ENCODE assay signal across 8 cellular contexts in genomic region chr12:42325326-42325775, GRCh38. TPM values are rescaled to one million over a fixed set of nuclear protein-coding genes. Genes with fewer than 3 reads are reported as not detected.
DNase-seq lines count a peak whose midpoint lies in the region; ATAC-seq and TF ChIP-seq lines count a peak whose summit lies in the region.

No MANE protein-coding gene starts in this region.

- H3K4me2 ChIP-seq in trophoblast cell (ENCODE audit: low read length): peak overlapping the region; percentile 60

- peak overlapping the region; percentile 94 for H3K4me3 Mint-ChIP-seq in Calu3 (ENCODE audit: low read depth, unreplicated experiment)

- peaks cover 24% of the 10 kb centered on the region for H3K4me1 Mint-ChIP-seq in Calu3 (ENCODE audit: low read depth, unreplicated experiment)

- DNase-seq in Calu3: no peak
- no peak for DNase-seq in RWPE1 (ENCODE audit: low spot score)
- DNase-seq in esophagus muscularis mucosa (ENCODE audit: extremely low spot score): no peak
- DNase-seq in trophoblast cell: peak; percentile 2 to 69
- no peak for DNase-seq in amygdala (lab: John Stamatoyannopoulos, UW)
- no peak for DNase-seq in NCI-H2107 (lab: John Stamatoyannopoulos, UW)
- DNase-seq in stimulated activated CD4-positive, alpha-beta T cell treated with anti-CD3 and anti-CD28 coated beads, Interleukin-1b, Interleukin-23, amount 100 ng/mL, for 48 hours: no peak

- no peaks in the 10 kb centered on the region for H3K27me3 ChIP-seq in esophagus muscularis mucosa
- no peaks in the 10 kb centered on the region for H3K27me3 ChIP-seq in trophoblast cell (ENCODE audit: insufficient read depth, low read length)

- H3K27ac Mint-ChIP-seq in Calu3 (ENCODE audit: unreplicated experiment): peak overlapping the region; percentile 96

- TF ChIP-seq EP300 in esophagus muscularis mucosa (IDR thresholded peaks at IDR 0.05): no peak

- no peaks in the 10 kb centered on the region for H3K9me3 Mint-ChIP-seq in Calu3 (ENCODE audit: low read depth, unreplicated experiment)

- peak overlapping the region; percentile 60 for H3K18ac ChIP-seq in trophoblast cell (ENCODE audit: low read length)

- H3K27me3 Mint-ChIP-seq in Calu3 (ENCODE audit: unreplicated experiment): no peaks in the 10 kb centered on the region

- H3K79me2 ChIP-seq in trophoblast cell (ENCODE audit: control insufficient read depth, insufficient read depth, low read length, poor library complexity): peaks cover 9% of the 10 kb centered on the region

- peak overlapping the region; percentile 41 for H4K91ac ChIP-seq in trophoblast cell (ENCODE audit: low read depth, low read length)

- no peak overlapping the region for H2AK5ac ChIP-seq in trophoblast cell (ENCODE audit: low read length)

- peak overlapping the region; percentile 30 for H2AFZ ChIP-seq in trophoblast cell (ENCODE audit: insufficient read depth, low read length, poor library complexity)

- H4K8ac ChIP-seq in trophoblast cell (ENCODE audit: low read depth, low read length): peak overlapping the region; percentile 48

- peak overlapping the region; percentile 79 for H3K9ac ChIP-seq in trophoblast cell (ENCODE audit: low read length)

- intact Hi-C loops in Calu3 (cut with micrococcal nuclease; ENCODE audit: unreplicated experiment): loop anchor here (5.0 kb wide), 1 partner anchor 183 kb away; the partner anchor contains the start of gene GXYLT1
- intact Hi-C loops in esophagus muscularis mucosa (cut with DNase I): loop anchor here (5.0 to 10.0 kb wide), 2 partner anchors 149 to 183 kb away; partner anchors contain the start of gene GXYLT1

- no peak overlapping the region for H3K14ac ChIP-seq in trophoblast cell (ENCODE audit: low read length)

- 24% methylated on average over 11 of the region's 11 CpGs for WGBS in esophagus muscularis mucosa
- no CpG with 5 or more reads among the region's 11 CpGs for WGBS in trophoblast cell (ENCODE audit: extremely low coverage, insufficient coverage, insufficient read length)

- H3K79me1 ChIP-seq in trophoblast cell (ENCODE audit: low read length): peaks cover 4% of the 10 kb centered on the region

- H3K4ac ChIP-seq in trophoblast cell (ENCODE audit: low read depth, low read length): no peak overlapping the region

- H2BK5ac ChIP-seq in trophoblast cell (ENCODE audit: low read depth, low read length, poor library complexity): peak overlapping the region; percentile 37

- CTCF ChIA-PET in Calu3 (lab: Charles Lee): no interaction called here
- CTCF ChIA-PET in RWPE1 (lab: Yijun Ruan, JAX): interaction anchor here (0.7 kb wide), 1 partner anchor 287 kb away, joined by 3 read pairs; no protein-coding TSS in a partner anchor

- peak overlapping the region; percentile 67 to 89 (median 76) for H3K4me3 ChIP-seq in esophagus muscularis mucosa
- H3K4me3 ChIP-seq in trophoblast cell (ENCODE audit: low read depth, low read length): peak overlapping the region; percentile 85

- POLR2A ChIA-PET in RWPE1 (lab: Yijun Ruan, JAX; ENCODE audit: low non-redundant PET): no interaction called here

- H3K9me3 ChIP-seq in esophagus muscularis mucosa: no peaks in the 10 kb centered on the region
- H3K9me3 ChIP-seq in trophoblast cell (ENCODE audit: insufficient read depth, low read depth, low read length): no peaks in the 10 kb centered on the region

- peak overlapping the region; percentile 9 for H2BK120ac ChIP-seq in trophoblast cell (ENCODE audit: insufficient read depth, low read length, poor library complexity)

- H4K12ac ChIP-seq in trophoblast cell (ENCODE audit: low read depth, low read length): peak overlapping the region; percentile 25

- no peak for TF ChIP-seq POLR2A in esophagus muscularis mucosa (IDR thresholded peaks at IDR 0.05; ENCODE audit: low read depth)

- H3K36me3 Mint-ChIP-seq in Calu3 (ENCODE audit: insufficient read depth, unreplicated experiment): peaks cover 25% of the 10 kb centered on the region

- TF ChIP-seq CTCF in Calu3 (IDR thresholded peaks at IDR 0.05; ENCODE audit: unreplicated experiment) (no peak), RWPE1 (conservative IDR thresholded peaks at IDR 0.05; ENCODE audit: low read depth) (no peak), esophagus muscularis mucosa (IDR thresholded peaks at IDR 0.05) (no peak)

- H3K36me3 ChIP-seq in esophagus muscularis mucosa (peaks cover 0 to 26% (median 10%) of the 10 kb centered on the region in 4 donors), trophoblast cell (ENCODE audit: control insufficient read depth in 1 of 2, insufficient read depth in 2 of 2, low read length in 2 of 2) (peaks cover 0 to 2% of the 10 kb centered on the region in 2 experiments)

- H2BK12ac ChIP-seq in trophoblast cell (ENCODE audit: low read length): no peak overlapping the region

- H3K27ac ChIP-seq in RWPE1 (peak overlapping the region; percentile 88), esophagus muscularis mucosa (replicated peaks in 1 of 4) (peak overlapping the region; percentile 85 to 92 (median 88)), trophoblast cell (ENCODE audit: low read depth, low read length) (peak overlapping the region; percentile 59)

- BruUV-seq in Calu3 (replicated peaks; lab: Mats Ljungman, UMichigan): TSS peak; percentile 74

- ATAC-seq in HG02938 (IDR thresholded peaks at IDR 0.05; ENCODE audit: unreplicated experiment): no peak

- H3K23ac ChIP-seq in trophoblast cell (ENCODE audit: low read length): no peak overlapping the region

- H3K4me1 ChIP-seq in esophagus muscularis mucosa (peaks cover 18 to 46% (median 41%) of the 10 kb centered on the region in 4 donors), trophoblast cell (ENCODE audit: control insufficient read depth in 1 of 2, insufficient read depth in 2 of 2, low read length in 2 of 2) (peaks cover 2 to 4% of the 10 kb centered on the region in 2 experiments)

RNA-seq across cellular contexts. Expression of gene ZCRB1, which starts 0.5 kb away (rescaled TPM):
- total RNA-seq in Calu3 (2022) (38.1 and 38.9 TPM in 2 replicates), esophagus muscularis mucosa (10 to 100 TPM; 36.3 to 71.0 (median 42.4) TPM)
- polyA plus RNA-seq in trophoblast cell (2013): 61.9 and 62.5 TPM in 2 replicates

RNA-seq across cellular contexts. Expression of gene PPHLN1, which starts 0.6 kb away (rescaled TPM):
- total RNA-seq in Calu3 (2022) (41.5 and 45.5 TPM in 2 replicates), esophagus muscularis mucosa (10 to 100 TPM; 40.0 to 45.3 (median 42.1) TPM)
- polyA plus RNA-seq in trophoblast cell (2013): 38.4 and 42.0 TPM in 2 replicates

Comparison
In these comparisons a context has a peak if more than half of its experiments do, and no peak if none do; other contexts are left out.
1. DNase-seq: peak in trophoblast cell (2 of 2); none in Calu3 (single experiment), RWPE1 (single experiment), esophagus muscularis mucosa (single experiment), amygdala (0 of 56), NCI-H2107 (single experiment) and stimulated activated CD4-positive, alpha-beta T cell treated with anti-CD3 and anti-CD28 coated beads, Interleukin-1b, Interleukin-23, amount 100 ng/mL, for 48 hours (single experiment).
2. Peak in every context shown above with its lines, with median percentiles within 50 percentile points of each other: H3K27ac ChIP-seq.